In genomic region chr16:12340151-12340733, GRCh38 we compare ENCODE assay signal across 9 cellular contexts.
DNase-seq lines count a peak whose midpoint lies in the region; TF ChIP-seq lines count a peak whose summit lies in the region.
"Had no signal": no experiment of that assay in that cellular context is flagged by ENCODE, and none has a peak within 500 bp of the region (broad histone marks: within the 10 kb centered on the region; RNA-seq: fewer than 3 reads in every experiment).

No MANE protein-coding gene starts in this region.

- no peaks in the 10 kb centered on the region for H3K4me1 Mint-ChIP-seq in CD8-positive, alpha-beta memory T cell

- no peaks in the 10 kb centered on the region for H3K36me3 ChIP-seq in CD8-positive, alpha-beta memory T cell (ENCODE audit: insufficient read depth, low read length)

- TF ChIP-seq CTCF in AG04449 (IDR thresholded peaks at IDR 0.05; ENCODE audit: insufficient read depth, low read length, missing control alignments) (peak; percentile 12), GM12875 (IDR thresholded peaks at IDR 0.05; ENCODE audit: borderline replicate concordance, insufficient read depth, low read depth, low read length) (peak; percentile 44; the same call in 1 of the 2 replicates), choroid plexus epithelial cell (conservative IDR thresholded peaks at IDR 0.05; ENCODE audit: low read depth, low read length) (peak; percentile 62)

- DNase-seq in AG04449 (ENCODE audit: low read depth, low spot score) (no peak), NCI-H69 (lab: John Stamatoyannopoulos, UW) (peak; percentile 84), choroid plexus epithelial cell (ENCODE audit: low read depth) (peak; percentile 46), non-pigmented ciliary epithelial cell (ENCODE audit: low read depth) (peak; percentile 34), NCI-H128 (lab: John Stamatoyannopoulos, UW; ENCODE audit: unreplicated experiment) (no peak), cerebellar nuclear complex (lab: John Stamatoyannopoulos, UW) (no peak)
- DNase-seq in CD8-positive, alpha-beta memory T cell: no peak

- H3K4me1 ChIP-seq in CD8-positive, alpha-beta memory T cell (ENCODE audit: insufficient read depth, low read length): no peaks in the 10 kb centered on the region

- no peaks in the 10 kb centered on the region for H3K9me3 ChIP-seq in CD8-positive, alpha-beta memory T cell (ENCODE audit: low read length)

- CTCF ChIA-PET in AG04449 (lab: Yijun Ruan, JAX): interaction anchor here (0.6 to 3.3 kb wide), 6 partner anchors 8 to 245 kb away, joined by 3 to 24 read pairs (median 4); no protein-coding TSS in a partner anchor
- CTCF ChIA-PET in CD8-positive, alpha-beta memory T cell (lab: Charles Lee): no interaction called here

- no peaks in the 10 kb centered on the region for H3K27me3 Mint-ChIP-seq in CD8-positive, alpha-beta memory T cell
- H3K27me3 Mint-ChIP-seq: dendritic cell treated with granulocyte-macrophage colony-stimulating factor and Interleukin-4, amounts not matched to agents 40 ng/mL and 50 ng/mL, for 4 days had no signal

- POLR2A ChIA-PET in AG04449 (lab: Yijun Ruan, JAX): no interaction called here
- POLR2A ChIA-PET in CD8-positive, alpha-beta memory T cell (lab: Charles Lee): no interaction called here

- peaks cover under 1 to 15% (median 1%) of the 10 kb centered on the region in 3 donors for H3K36me3 Mint-ChIP-seq in CD8-positive, alpha-beta memory T cell

- no peak overlapping the region for H3K27ac ChIP-seq in CD8-positive, alpha-beta memory T cell (ENCODE audit: low read depth, low read length)

- no peak overlapping the region for H3K27ac Mint-ChIP-seq in CD8-positive, alpha-beta memory T cell
- H3K27ac Mint-ChIP-seq: dendritic cell treated with granulocyte-macrophage colony-stimulating factor and Interleukin-4, amounts not matched to agents 40 ng/mL and 50 ng/mL, for 4 days had no signal

- H3K4me3 ChIP-seq in AG04449 (ENCODE audit: low read depth, low read length) (no peak overlapping the region), GM12875 (ENCODE audit: low read depth, low read length) (no peak overlapping the region), choroid plexus epithelial cell (ENCODE audit: low read depth, low read length) (no peak overlapping the region)
- no peak overlapping the region for H3K4me3 ChIP-seq in CD8-positive, alpha-beta memory T cell (ENCODE audit: low read length)

- peaks cover 0 to 1% (median 0%) of the 10 kb centered on the region in 5 donors for H3K9me3 Mint-ChIP-seq in CD8-positive, alpha-beta memory T cell
- H3K9me3 Mint-ChIP-seq: dendritic cell treated with granulocyte-macrophage colony-stimulating factor and Interleukin-4, amounts not matched to agents 40 ng/mL and 50 ng/mL, for 4 days had no signal

- H3K27me3 ChIP-seq in CD8-positive, alpha-beta memory T cell (ENCODE audit: insufficient read depth, low read length, poor library complexity, severe bottlenecking): no peaks in the 10 kb centered on the region

- H3K4me3 Mint-ChIP-seq in CD8-positive, alpha-beta memory T cell: peak overlapping the region in 1 of 7 donors; percentile 43
- H3K4me3 Mint-ChIP-seq: dendritic cell treated with granulocyte-macrophage colony-stimulating factor and Interleukin-4, amounts not matched to agents 40 ng/mL and 50 ng/mL, for 4 days had no signal

Comparison
In these comparisons a context has a peak if more than half of its experiments do, and no peak if none do; other contexts are left out.
1. DNase-seq: peak in NCI-H69 (single experiment), choroid plexus epithelial cell (single experiment) and non-pigmented ciliary epithelial cell (single experiment); none in AG04449 (single experiment), NCI-H128 (single experiment), cerebellar nuclear complex (0 of 2) and CD8-positive, alpha-beta memory T cell (0 of 5).
2. CTCF ChIP-seq: peak in every context shown above with its lines; median percentile 62 in choroid plexus epithelial cell; 44 in GM12875; 12 in AG04449.